17 cellular contexts compared by ENCODE assay signal in the genomic region with DNA sequence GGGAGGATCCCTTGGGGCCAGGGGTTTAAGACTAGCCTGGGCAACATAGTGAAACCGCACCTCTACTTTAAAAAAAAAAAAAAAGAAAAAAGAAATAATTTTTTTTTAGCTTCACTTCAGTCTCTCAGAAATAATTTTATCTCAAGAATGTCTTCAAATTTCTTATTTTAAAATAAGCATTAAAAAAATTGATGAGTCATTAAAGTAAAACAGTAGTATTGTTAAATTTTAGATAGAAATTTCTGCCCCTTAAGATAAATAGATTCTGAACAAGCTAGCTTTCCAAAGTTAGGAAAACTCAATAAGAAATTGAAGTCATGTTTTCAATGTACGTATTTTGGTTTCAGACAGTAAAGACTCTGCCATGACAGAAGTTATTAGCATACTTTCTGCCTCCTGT. TPM values are rescaled to one million over a fixed set of nuclear protein-coding genes. Genes with fewer than 3 reads are reported as not detected.
"Had no signal": no experiment of that assay in that cellular context is flagged by ENCODE, and none has a peak within 500 bp of the region (broad histone marks: within the 10 kb centered on the region; RNA-seq: fewer than 3 reads in every experiment).

No MANE protein-coding gene starts in this region.

- H3K9me3 ChIP-seq: lower lobe of right lung, right atrium auricular region, suprapubic skin had no signal

- H3K4me1 ChIP-seq: suprapubic skin had no signal

- H3K4me1 Mint-ChIP-seq: nephron had no signal

- H3K9me3 Mint-ChIP-seq: activated B cell treated with CpG ODN at 0.5 μM for 24 hours, nephron had no signal

- ATAC-seq: left colon, lower lobe of right lung had no signal

- H3K4me3 ChIP-seq: lower lobe of right lung, right atrium auricular region, skin epidermis, suprapubic skin had no signal

- H3K27me3 Mint-ChIP-seq: activated B cell treated with CpG ODN at 0.5 μM for 24 hours, progenitor cell of endocrine pancreas had no signal

- H3K27ac ChIP-seq: lower lobe of right lung, right atrium auricular region, skin epidermis, suprapubic skin had no signal

- H3K27ac Mint-ChIP-seq: activated B cell treated with CpG ODN at 0.5 μM for 24 hours, nephron, progenitor cell of endocrine pancreas had no signal

- H3K4me3 Mint-ChIP-seq: activated B cell treated with CpG ODN at 0.5 μM for 24 hours, nephron had no signal

- DNase-seq: activated B cell treated with CpG ODN at 0.5 μM for 24 hours; activated CD4-positive, alpha-beta T cell treated with anti-CD3 and anti-CD28 coated beads for 48 hours; activated effector memory CD4-positive, alpha-beta T cell treated with anti-CD3 and anti-CD28 coated beads, Interleukin-2, amount 50 U/mL, for 16 hours; lower lobe of right lung; nucleus accumbens; stimulated activated CD4-positive, alpha-beta T cell treated with anti-CD3 and anti-CD28 coated beads, Interleukin-15, amount 100 ng/mL, for 24 hours; stimulated activated CD4-positive, alpha-beta T cell treated with anti-CD3 and anti-CD28 coated beads, Interleukin-4, amount 100 ng/mL, for 1 hour; stimulated activated naive CD4-positive, alpha-beta T cell treated with Interleukin-2 at 50 U/mL for 16 hours; T-helper 2 cell; trophoblast cell had no signal

- H3K27me3 ChIP-seq: right atrium auricular region, suprapubic skin had no signal

RNA-seq across cellular contexts. Expression of a gene that starts 13.4 kb away (rescaled TPM):
- total RNA-seq: activated B cell treated with CpG ODN at 0.5 μM for 24 hours, left colon, lower lobe of right lung, suprapubic skin had no signal

RNA-seq across cellular contexts. Expression of a gene that starts 36.1 kb away (rescaled TPM):
- total RNA-seq: activated B cell treated with CpG ODN at 0.5 μM for 24 hours; activated CD8-positive, alpha-beta memory T cell treated with anti-CD3 and anti-CD28 coated beads for 36 hours; progenitor cell of endocrine pancreas; right atrium auricular region; suprapubic skin had no signal

RNA-seq across cellular contexts. Expression of a gene that starts 50.6 kb away (rescaled TPM):
- total RNA-seq: activated B cell treated with CpG ODN at 0.5 μM for 24 hours; activated CD8-positive, alpha-beta memory T cell treated with anti-CD3 and anti-CD28 coated beads for 36 hours; left colon; progenitor cell of endocrine pancreas had no signal
